Comparison of ENCODE assay signal across 8 cellular contexts in genomic region chr11:20158597-20159257, GRCh38. TPM values are rescaled to one million over a fixed set of nuclear protein-coding genes. Genes with fewer than 3 reads are reported as not detected.
DNase-seq lines count a peak whose midpoint lies in the region; ATAC-seq and TF ChIP-seq lines count a peak whose summit lies in the region.

No MANE protein-coding gene starts in this region.

- H3K4me3 ChIP-seq in AG10803 (ENCODE audit: low read length) = no peak overlapping the region
- no peak overlapping the region for H3K4me3 ChIP-seq in brain microvascular endothelial cell (ENCODE audit: low read depth, low read length)
- no peak overlapping the region for H3K4me3 ChIP-seq in left lung
- no peak overlapping the region for H3K4me3 ChIP-seq in upper lobe of right lung

- TF ChIP-seq CTCF in AG10803 (conservative IDR thresholded peaks at IDR 0.05; ENCODE audit: low read length) (no peak), brain microvascular endothelial cell (IDR thresholded peaks at IDR 0.05; ENCODE audit: low read depth, low read length, missing control alignments) (no peak), left lung (IDR thresholded peaks at IDR 0.05) (no peak), upper lobe of right lung (IDR thresholded peaks at IDR 0.05) (no peak)

- no peaks in the 10 kb centered on the region for H3K9me3 ChIP-seq in left lung
- H3K9me3 ChIP-seq in upper lobe of right lung = no peaks in the 10 kb centered on the region

- H3K4me1 ChIP-seq in left lung = peaks cover 15 to 24% of the 10 kb centered on the region in 2 donors
- peaks cover 18% of the 10 kb centered on the region for H3K4me1 ChIP-seq in upper lobe of right lung

- DNase-seq in AG10803 (ENCODE audit: low read depth) = peak; percentile 53
- peak in 42 of 76 experiments; percentile 3 to 54 (median 22) for DNase-seq in HUDEP-2 (lab: John Stamatoyannopoulos, UW; ENCODE audit: unreplicated experiment in 76 of 76)
- peak; percentile 55 for DNase-seq in brain microvascular endothelial cell
- DNase-seq in left lung = peak in 1 of 2 donors; percentile 45
- no peak for DNase-seq in upper lobe of right lung
- no peak for DNase-seq in stimulated activated naive CD4-positive, alpha-beta T cell treated with Interleukin-2 at 50 U/mL for 16 hours (lab: John Stamatoyannopoulos, UW)
- DNase-seq in DMS153 (lab: John Stamatoyannopoulos, UW) = no peak

- H3K27me3 ChIP-seq in brain microvascular endothelial cell (replicated peaks) = peaks cover 83% of the 10 kb centered on the region
- H3K27me3 ChIP-seq in left lung = peaks cover 95 to 100% of the 10 kb centered on the region in 2 donors
- peaks cover 97% of the 10 kb centered on the region for H3K27me3 ChIP-seq in upper lobe of right lung

- intact Hi-C loops in left lung (cut with DNase I) (no loop called here), upper lobe of right lung (cut with DNase I) (no loop called here)

- ATAC-seq in left lung (peak; percentile 87), upper lobe of right lung (peak; percentile 74), GM19467 (IDR thresholded peaks at IDR 0.05; ENCODE audit: unreplicated experiment) (no peak)

- in situ Hi-C loops in brain microvascular endothelial cell (cut with HindIII; ENCODE audit: low pct_ligation_motif_present, low sequenced_read_pairs) = no loop called here

- no peak overlapping the region for H3K27ac ChIP-seq in brain microvascular endothelial cell
- H3K27ac ChIP-seq in left lung = no peak overlapping the region
- no peak overlapping the region for H3K27ac ChIP-seq in upper lobe of right lung

- H3K36me3 ChIP-seq in brain microvascular endothelial cell (replicated peaks) = no peaks in the 10 kb centered on the region
- H3K36me3 ChIP-seq in left lung = no peaks in the 10 kb centered on the region
- no peaks in the 10 kb centered on the region for H3K36me3 ChIP-seq in upper lobe of right lung

RNA-seq across cellular contexts. Expression of gene DBX1, which starts 1.5 kb away (rescaled TPM):
- total RNA-seq in left lung = not detected
- not detected for total RNA-seq in upper lobe of right lung

Comparison
In these comparisons a context has a peak if more than half of its experiments do, and no peak if none do; other contexts are left out.
1. DNase-seq: peak in AG10803 (single experiment), HUDEP-2 (42 of 76) and brain microvascular endothelial cell (single experiment); none in upper lobe of right lung (single experiment), stimulated activated naive CD4-positive, alpha-beta T cell treated with Interleukin-2 at 50 U/mL for 16 hours (single experiment) and DMS153 (single experiment).